In the genomic region with DNA sequence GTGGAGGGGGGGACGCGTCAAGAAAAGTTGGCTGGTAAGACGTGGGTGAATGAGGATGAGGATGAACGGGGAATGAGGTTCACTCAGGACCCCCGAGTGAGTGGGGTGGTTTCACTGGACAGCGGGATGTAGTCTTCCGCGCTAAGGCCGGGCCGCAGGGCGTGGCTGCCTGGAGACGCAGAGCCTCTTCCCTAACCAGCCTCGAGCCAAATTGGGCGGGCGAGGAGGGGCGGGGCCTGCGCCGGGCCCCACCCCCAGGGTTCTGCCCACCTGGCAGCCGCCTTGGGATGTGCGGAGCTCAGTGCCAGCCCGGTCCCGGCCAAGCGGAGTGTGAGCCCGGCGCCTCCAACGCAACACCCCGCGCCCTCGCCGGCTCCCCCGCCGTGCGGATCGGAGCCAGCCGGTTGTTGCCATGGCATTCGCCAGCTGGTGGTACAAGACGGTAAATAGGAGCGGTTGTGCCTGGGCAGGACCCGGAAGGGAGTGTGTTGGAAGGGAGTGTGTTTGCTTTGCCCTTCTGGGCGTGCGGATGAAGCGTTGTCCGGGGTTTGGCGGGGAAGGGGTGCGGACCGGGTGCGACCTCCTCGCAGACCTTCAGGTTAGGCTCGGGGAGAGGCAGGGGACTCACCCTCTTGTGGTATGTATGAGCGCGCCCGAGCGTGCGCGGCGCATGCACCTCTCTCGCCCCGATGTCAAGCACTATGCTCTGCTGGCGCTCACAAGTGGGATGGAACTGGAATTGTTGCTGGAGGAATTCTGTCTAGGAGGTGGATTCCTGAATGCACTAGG, we compare ENCODE assay signal across 8 cellular contexts. TPM values are rescaled to one million over a fixed set of nuclear protein-coding genes. Genes with fewer than 3 reads are reported as not detected.
DNase-seq lines count a peak whose midpoint lies in the region; ATAC-seq and TF ChIP-seq lines count a peak whose summit lies in the region.

No MANE protein-coding gene starts in this region.

- H2BK120ac ChIP-seq in neuronal stem cell (ENCODE audit: low read depth, low read length): no peak overlapping the region

- H3K4me3 ChIP-seq in DOHH2 (ENCODE audit: low read length): peak overlapping the region; percentile 93
- H3K4me3 ChIP-seq in neuronal stem cell (ENCODE audit: low read length in 2 of 2): peak overlapping the region; percentile 76 to 97

- H2AK5ac ChIP-seq in neuronal stem cell (ENCODE audit: low read depth, low read length): no peak overlapping the region

- peaks cover 39% of the 10 kb centered on the region for H3K79me2 ChIP-seq in DOHH2 (ENCODE audit: control insufficient read depth, low read length)

- in situ Hi-C loops in KBM-7 (cut with MboI; ENCODE audit: low pct_unique_long_range_greater_than_20kb, low sequenced_read_pairs): no loop called here

- peak overlapping the region; percentile 92 for H3K18ac ChIP-seq in neuronal stem cell (ENCODE audit: low read length)

- H3K36me3 ChIP-seq in DOHH2 (ENCODE audit: control insufficient read depth, low read length) (no peaks in the 10 kb centered on the region), neuronal stem cell (replicated peaks in 1 of 2; ENCODE audit: control insufficient read depth in 2 of 2, insufficient read depth in 2 of 2, low read length in 2 of 2) (no peaks in the 10 kb centered on the region)

- peak overlapping the region; percentile 33 for H2BK5ac ChIP-seq in neuronal stem cell (ENCODE audit: low read length)

- no peaks in the 10 kb centered on the region for H3K27me3 ChIP-seq in DOHH2 (ENCODE audit: control insufficient read depth, low read length)
- H3K27me3 ChIP-seq in foreskin keratinocyte: no peaks in the 10 kb centered on the region
- peaks cover 0 to 15% (median 11%) of the 10 kb centered on the region in 3 experiments for H3K27me3 ChIP-seq in neuronal stem cell (ENCODE audit: control insufficient read depth in 3 of 3, insufficient read depth in 3 of 3, low read depth in 1 of 3, low read length in 3 of 3)

- no peak overlapping the region for H3K4ac ChIP-seq in neuronal stem cell (ENCODE audit: low read length)

- H3K14ac ChIP-seq in neuronal stem cell (ENCODE audit: low read length): no peak overlapping the region

- peak overlapping the region; percentile 63 for H2BK12ac ChIP-seq in neuronal stem cell (ENCODE audit: low read length)

- H3K9ac ChIP-seq in neuronal stem cell (ENCODE audit: low read depth, low read length, poor library complexity): peak overlapping the region; percentile 87

- H2BK15ac ChIP-seq in neuronal stem cell (ENCODE audit: low read length): peak overlapping the region; percentile 73

- WGBS in neuronal stem cell (ENCODE audit: extremely low coverage in 2 of 2, insufficient read length in 2 of 2, insufficient replicate concordance in 1 of 2), 2 donors: no CpG with 5 or more reads among the region's 59 CpGs

- H4K20me1 ChIP-seq in DOHH2 (ENCODE audit: control insufficient read depth, insufficient read depth, low read depth, low read length): no peaks in the 10 kb centered on the region

- CTCF ChIA-PET in RWPE1 (lab: Yijun Ruan, JAX): interaction anchor here (0.6 to 1.6 kb wide), 5 partner anchors 25 to 226 kb away, joined by 3 to 8 read pairs (median 4); no protein-coding TSS in a partner anchor

- H3K4me1 ChIP-seq in DOHH2 (ENCODE audit: control insufficient read depth, low read length): peaks cover 21% of the 10 kb centered on the region
- H3K4me1 ChIP-seq in foreskin keratinocyte: peaks cover 4% of the 10 kb centered on the region
- peaks cover 3 to 11% of the 10 kb centered on the region in 2 donors for H3K4me1 ChIP-seq in neuronal stem cell (ENCODE audit: control insufficient read depth in 2 of 2, insufficient read depth in 1 of 2, low read depth in 1 of 2, low read length in 2 of 2)

- H3K4me2 ChIP-seq in DOHH2 (ENCODE audit: low read length) (peak overlapping the region; percentile 77), neuronal stem cell (ENCODE audit: insufficient read depth, low read length, poor library complexity, severe bottlenecking) (peak overlapping the region; percentile 99)

- H3K9me3 ChIP-seq in DOHH2 (ENCODE audit: control insufficient read depth, insufficient read depth, low read length) (no peaks in the 10 kb centered on the region), neuronal stem cell (replicated peaks in 1 of 2; ENCODE audit: control insufficient read depth in 2 of 2, insufficient read depth in 1 of 2, low read depth in 1 of 2, low read length in 2 of 2) (no peaks in the 10 kb centered on the region)

- no peak overlapping the region for H4K8ac ChIP-seq in neuronal stem cell (ENCODE audit: low read depth, low read length)

- H4K91ac ChIP-seq in neuronal stem cell (ENCODE audit: low read depth, low read length, poor library complexity): no peak overlapping the region

- POLR2A ChIA-PET in RWPE1 (lab: Yijun Ruan, JAX; ENCODE audit: low non-redundant PET): interaction anchor here (0.6 to 2.0 kb wide), 6 partner anchors 33 to 70 kb away, joined by 3 to 12 read pairs (median 6); no protein-coding TSS in a partner anchor

- H3K9me2 ChIP-seq in DOHH2 (replicated peaks; ENCODE audit: control insufficient read depth, low read length): no peaks in the 10 kb centered on the region

- ATAC-seq in GM21723 (IDR thresholded peaks at IDR 0.05; ENCODE audit: unreplicated experiment): peak; percentile 80
- peak; percentile 93 for ATAC-seq in foreskin keratinocyte

- H3K79me1 ChIP-seq in neuronal stem cell (ENCODE audit: low read depth, low read length): peaks cover under 1% of the 10 kb centered on the region

- no peaks in the 10 kb centered on the region for H3F3A ChIP-seq in DOHH2 (ENCODE audit: control insufficient read depth, insufficient read depth)

- H3K23ac ChIP-seq in neuronal stem cell (ENCODE audit: low read depth, low read length, poor library complexity): no peak overlapping the region

- H3K27ac ChIP-seq in DOHH2 (ENCODE audit: low read depth, low read length) (peak overlapping the region; percentile 78; the same call in 1 of the 2 replicates), RWPE1 (peak overlapping the region; percentile 100), foreskin keratinocyte (peak overlapping the region; percentile 58), neuronal stem cell (replicated peaks; ENCODE audit: low read length) (no peak overlapping the region), substantia nigra (ENCODE audit: low read depth, low read length, poor library complexity, severe bottlenecking) (peak overlapping the region; percentile 88)

- peak; percentile 95 for DNase-seq in KBM-7
- peak; percentile 98 for DNase-seq in RWPE1 (ENCODE audit: low spot score)
- DNase-seq in activated naive CD4-positive, alpha-beta T cell (lab: John Stamatoyannopoulos, UW): peak; percentile 47 to 72 (median 56)
- peak; percentile 77 to 89 for DNase-seq in foreskin keratinocyte
- peak; percentile 76 for DNase-seq in neuronal stem cell (ENCODE audit: low spot score)
- DNase-seq in substantia nigra (lab: John Stamatoyannopoulos, UW): peak; percentile 54 to 97 (median 84)

- H2AFZ ChIP-seq in neuronal stem cell (ENCODE audit: low read length): peak overlapping the region; percentile 96

- TF ChIP-seq CTCF in DOHH2 (IDR thresholded peaks at IDR 0.05; ENCODE audit: low read depth, low read length, poor library complexity, severe bottlenecking) (no peak), RWPE1 (conservative IDR thresholded peaks at IDR 0.05; ENCODE audit: low read depth) (no peak), foreskin keratinocyte (conservative IDR thresholded peaks at IDR 0.05) (no peak)

RNA-seq across cellular contexts. Expression of gene CAST, which starts 0.7 kb away (rescaled TPM):
- 219 and 253 TPM in 2 replicates for total RNA-seq in foreskin keratinocyte
- polyA plus RNA-seq in foreskin keratinocyte: 71.4 and 87.8 TPM in 2 replicates
- 46.2 TPM for polyA plus RNA-seq in neuronal stem cell (2013, experiment 1 of 2)
- 48.1 TPM for polyA plus RNA-seq in neuronal stem cell (2013, experiment 2 of 2)
